In the genomic region with DNA sequence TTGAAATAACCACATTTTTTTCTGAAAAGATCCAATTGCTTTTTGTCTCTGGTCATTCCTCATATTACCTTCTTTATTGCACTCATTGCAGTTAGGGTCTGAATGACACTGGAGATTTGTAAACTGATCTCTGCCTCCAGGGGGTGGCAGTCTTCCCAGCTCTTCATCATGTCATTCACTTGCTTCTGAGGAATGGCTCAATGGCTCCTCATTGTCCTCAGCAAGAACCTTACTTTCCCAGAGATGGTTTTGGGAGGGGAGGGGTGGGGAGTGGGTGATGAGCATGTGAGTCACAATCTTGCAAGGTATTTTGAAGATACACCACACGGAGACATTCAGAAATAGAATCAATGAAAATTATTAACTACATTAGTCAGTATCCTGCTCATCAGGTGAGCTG, we compare ENCODE assay signal across 1 cellular context.
TF ChIP-seq lines count a peak whose summit lies in the region.

No MANE protein-coding gene starts in this region.

TF ChIP-seq in H1, 55 proteins besides CTCF, POLR2A, EP300 and RAD21:
- TF ChIP-seq YY1 (IDR thresholded peaks at IDR 0.05; ENCODE audit: low read depth, low read length) (peak; percentile 43; the same call in 1 of the 2 replicates), GABPA (IDR thresholded peaks at IDR 0.05; ENCODE audit: borderline replicate concordance, insufficient read depth, low read length) (no peak), BACH1 (IDR thresholded peaks at IDR 0.05; ENCODE audit: low read length) (no peak)
